Comparison of ENCODE assay signal across 8 cellular contexts in genomic region chr12:96397756-96398421, GRCh38. TPM values are rescaled to one million over a fixed set of nuclear protein-coding genes. Genes with fewer than 3 reads are reported as not detected.
DNase-seq lines count a peak whose midpoint lies in the region; ATAC-seq lines count a peak whose summit lies in the region.

No MANE protein-coding gene starts in this region.

- no peaks in the 10 kb centered on the region for H3K27me3 Mint-ChIP-seq in activated CD4-positive, alpha-beta memory T cell treated with anti-CD3 and anti-CD28 coated beads for 36 hours
- no peaks in the 10 kb centered on the region for H3K27me3 Mint-ChIP-seq in stimulated activated memory B cell treated with anti-CD40 and anti-IgM and Interleukin-4, amounts not matched to agents 10 μg/mL and 1 μg/mL and 100 μg/mL, for 72 hours

- intact Hi-C loops in activated CD4-positive, alpha-beta memory T cell treated with anti-CD3 and anti-CD28 coated beads for 36 hours (cut with micrococcal nuclease) = loop anchor here (1.0 to 10.0 kb wide), 3 partner anchors 16 to 103 kb away; no protein-coding TSS in a partner anchor

- H3K4me3 Mint-ChIP-seq in activated CD4-positive, alpha-beta memory T cell treated with anti-CD3 and anti-CD28 coated beads for 36 hours = peak overlapping the region; percentile 86
- peak overlapping the region; percentile 93 for H3K4me3 Mint-ChIP-seq in stimulated activated memory B cell treated with anti-CD40 and anti-IgM and Interleukin-4, amounts not matched to agents 10 μg/mL and 1 μg/mL and 100 μg/mL, for 72 hours

- H3K9me3 Mint-ChIP-seq in activated CD4-positive, alpha-beta memory T cell treated with anti-CD3 and anti-CD28 coated beads for 36 hours = no peaks in the 10 kb centered on the region
- no peaks in the 10 kb centered on the region for H3K9me3 Mint-ChIP-seq in stimulated activated memory B cell treated with anti-CD40 and anti-IgM and Interleukin-4, amounts not matched to agents 10 μg/mL and 1 μg/mL and 100 μg/mL, for 72 hours

- no peak for ATAC-seq in stimulated activated memory B cell treated with anti-CD40 and anti-IgM and Interleukin-4, amounts not matched to agents 10 μg/mL and 1 μg/mL and 100 μg/mL, for 72 hours
- no peak for ATAC-seq in GM18502 (IDR thresholded peaks at IDR 0.05; ENCODE audit: poor library complexity, unreplicated experiment)

- DNase-seq in NCI-H2029 treated with DMSO at 0.1 percent for 48 hours (lab: John Stamatoyannopoulos, UW) (peak; percentile 8), NCI-H2029 (lab: John Stamatoyannopoulos, UW) (no peak), globus pallidus (ENCODE audit: low spot score) (peak; percentile 55), NCI-H2081 treated with DMSO at 0.1 percent for 48 hours (lab: John Stamatoyannopoulos, UW) (no peak), NCI-H226 (no peak)
- no peak for DNase-seq in activated CD4-positive, alpha-beta memory T cell treated with anti-CD3 and anti-CD28 coated beads for 36 hours

- peaks cover 41% of the 10 kb centered on the region for H3K4me1 Mint-ChIP-seq in activated CD4-positive, alpha-beta memory T cell treated with anti-CD3 and anti-CD28 coated beads for 36 hours (ENCODE audit: low read depth)
- H3K4me1 Mint-ChIP-seq in stimulated activated memory B cell treated with anti-CD40 and anti-IgM and Interleukin-4, amounts not matched to agents 10 μg/mL and 1 μg/mL and 100 μg/mL, for 72 hours = peaks cover 43% of the 10 kb centered on the region

- CTCF ChIA-PET in activated CD4-positive, alpha-beta memory T cell treated with anti-CD3 and anti-CD28 coated beads for 36 hours (lab: Charles Lee) = interaction anchor here (1.9 to 5.3 kb wide), 4 partner anchors 56 to 183 kb away, joined by 6 to 42 read pairs (median 27); partner anchors contain the start of gene CFAP54

- peak overlapping the region; percentile 97 for H3K27ac Mint-ChIP-seq in activated CD4-positive, alpha-beta memory T cell treated with anti-CD3 and anti-CD28 coated beads for 36 hours
- peak overlapping the region; percentile 80 for H3K27ac Mint-ChIP-seq in stimulated activated memory B cell treated with anti-CD40 and anti-IgM and Interleukin-4, amounts not matched to agents 10 μg/mL and 1 μg/mL and 100 μg/mL, for 72 hours

- H3K36me3 Mint-ChIP-seq in activated CD4-positive, alpha-beta memory T cell treated with anti-CD3 and anti-CD28 coated beads for 36 hours = peaks cover 2% of the 10 kb centered on the region
- no peaks in the 10 kb centered on the region for H3K36me3 Mint-ChIP-seq in stimulated activated memory B cell treated with anti-CD40 and anti-IgM and Interleukin-4, amounts not matched to agents 10 μg/mL and 1 μg/mL and 100 μg/mL, for 72 hours

- POLR2A ChIA-PET in activated CD4-positive, alpha-beta memory T cell treated with anti-CD3 and anti-CD28 coated beads for 36 hours (lab: Charles Lee) = interaction anchor here (1.0 to 2.5 kb wide), 5 partner anchors 19 to 221 kb away, joined by 3 to 18 read pairs (median 3); no protein-coding TSS in a partner anchor

RNA-seq across cellular contexts. Expression of gene CDK17, which starts 2.4 kb away (rescaled TPM):
- total RNA-seq in activated CD4-positive, alpha-beta memory T cell treated with anti-CD3 and anti-CD28 coated beads for 36 hours = 10 to 100 TPM; 34.5 to 35.7 TPM

Comparison
In these comparisons a context has a peak if more than half of its experiments do, and no peak if none do; other contexts are left out.
1. DNase-seq: peak in NCI-H2029 treated with DMSO at 0.1 percent for 48 hours (single experiment) and globus pallidus (single experiment); none in NCI-H2029 (single experiment), activated CD4-positive, alpha-beta memory T cell treated with anti-CD3 and anti-CD28 coated beads for 36 hours (single experiment), NCI-H2081 treated with DMSO at 0.1 percent for 48 hours (single experiment) and NCI-H226 (single experiment).